In genomic region chr9:93239526-93239925, GRCh38 we compare ENCODE assay signal across 33 cellular contexts. TPM values are rescaled to one million over a fixed set of nuclear protein-coding genes. Genes with fewer than 3 reads are reported as not detected.
"Had no signal": no experiment of that assay in that cellular context is flagged by ENCODE, and none has a peak within 500 bp of the region (broad histone marks: within the 10 kb centered on the region; RNA-seq: fewer than 3 reads in every experiment).

No MANE protein-coding gene starts in this region.

- H3K4me2 ChIP-seq: PC-9 had no signal

- H3K4me1 ChIP-seq: ascending aorta, breast epithelium, SJCRH30 had no signal

- H3K4me3 ChIP-seq: ascending aorta, breast epithelium, K562, PC-9, SJCRH30, SK-N-MC had no signal

- H3K27me3 ChIP-seq: ascending aorta, breast epithelium had no signal

- DNase-seq: activated CD4-positive, alpha-beta memory T cell treated with anti-CD3 and anti-CD28 coated beads, Interleukin-2, amount 10 ng/mL, durations not matched to agents 7 days and 5 days; activated CD4-positive, alpha-beta T cell treated with anti-CD3 and anti-CD28 coated beads for 1 hour; activated CD4-positive, alpha-beta T cell treated with anti-CD3 and anti-CD28 coated beads for 48 hours; activated CD4-positive, CD25-positive, alpha-beta regulatory T cell; activated CD8-positive, alpha-beta memory T cell treated with anti-CD3 and anti-CD28 coated beads for 24 hours; activated CD8-positive, alpha-beta memory T cell treated with anti-CD3 and anti-CD28 coated beads, Interleukin-2, amount 10 ng/mL, durations not matched to agents 7 days and 5 days; activated CD8-positive, alpha-beta memory T cell treated with anti-CD3 and anti-CD28 coated beads, Interleukin-2, amount 50 U/mL, for 48 hours; activated effector memory CD4-positive, alpha-beta T cell treated with Interleukin-2 at 50 U/mL for 16 hours; activated naive CD4-positive, alpha-beta T cell treated with anti-CD3 and anti-CD28 coated beads, Interleukin-2, amount 50 U/mL, for 16 hours; activated naive CD8-positive, alpha-beta T cell treated with anti-CD3 and anti-CD28 coated beads for 36 hours; activated T-cell treated with anti-CD3 and anti-CD28 coated beads, Interleukin-2, amount 50 U/mL, for 48 hours; amniotic stem cell; cerebellar nuclear complex; Karpas-422; NCI-H1105 treated with DMSO at 0.1 percent for 48 hours; NCI-H1436 treated with DMSO at 0.1 percent for 48 hours; NCI-H1694 treated with DMSO at 0.1 percent for 48 hours; NCI-H2029; NCI-H2107; NCI-H2171; NCI-H510A; NCI-H526; NCI-H748 treated with DMSO at 0.1 percent for 48 hours; SHP77; SJCRH30; T-helper 9 cell; WERI-Rb-1 had no signal

- H3K4me3 Mint-ChIP-seq: activated CD4-positive, alpha-beta memory T cell treated with anti-CD3 and anti-CD28 coated beads, Interleukin-2, amount 10 ng/mL, durations not matched to agents 7 days and 5 days; activated CD8-positive, alpha-beta memory T cell treated with anti-CD3 and anti-CD28 coated beads, Interleukin-2, amount 10 ng/mL, durations not matched to agents 7 days and 5 days; activated naive CD8-positive, alpha-beta T cell treated with anti-CD3 and anti-CD28 coated beads for 36 hours; T-helper 1 cell treated with Interleukin-12 subunit alpha and Interleukin-12 subunit beta and Interleukin-4 antibody, amounts not matched to agents 30 μg/mL and 1 μg/mL, for 36 hours had no signal

- H2AFZ ChIP-seq: PC-9 had no signal

- H3K36me3 ChIP-seq: ascending aorta, breast epithelium, SJCRH30 had no signal

- H3K27me3 Mint-ChIP-seq: activated naive CD8-positive, alpha-beta T cell treated with anti-CD3 and anti-CD28 coated beads for 36 hours had no signal

- H3K27ac ChIP-seq: ascending aorta, breast epithelium, PC-9, SJCRH30, SK-N-MC, WERI-Rb-1 had no signal

- H3K27ac Mint-ChIP-seq: activated CD4-positive, alpha-beta memory T cell treated with anti-CD3 and anti-CD28 coated beads, Interleukin-2, amount 10 ng/mL, durations not matched to agents 7 days and 5 days; activated CD8-positive, alpha-beta memory T cell treated with anti-CD3 and anti-CD28 coated beads, Interleukin-2, amount 10 ng/mL, durations not matched to agents 7 days and 5 days; activated naive CD8-positive, alpha-beta T cell treated with anti-CD3 and anti-CD28 coated beads for 36 hours; T-helper 1 cell treated with Interleukin-12 subunit alpha and Interleukin-12 subunit beta and Interleukin-4 antibody, amounts not matched to agents 30 μg/mL and 1 μg/mL, for 36 hours had no signal

- H3K9me3 ChIP-seq: ascending aorta, breast epithelium, SJCRH30 had no signal

- ATAC-seq: activated CD8-positive, alpha-beta memory T cell treated with anti-CD3 and anti-CD28 coated beads, Interleukin-2, amount 10 ng/mL, durations not matched to agents 7 days and 5 days; K562 had no signal

RNA-seq across cellular contexts. Expression of gene WNK2, which starts 55.6 kb away (rescaled TPM):
- total RNA-seq: activated CD8-positive, alpha-beta memory T cell treated with anti-CD3 and anti-CD28 coated beads, Interleukin-2, amount 10 ng/mL, durations not matched to agents 7 days and 5 days; ascending aorta; SJCRH30 had no signal
